Comparison of ENCODE assay signal across 8 cellular contexts in the genomic region with DNA sequence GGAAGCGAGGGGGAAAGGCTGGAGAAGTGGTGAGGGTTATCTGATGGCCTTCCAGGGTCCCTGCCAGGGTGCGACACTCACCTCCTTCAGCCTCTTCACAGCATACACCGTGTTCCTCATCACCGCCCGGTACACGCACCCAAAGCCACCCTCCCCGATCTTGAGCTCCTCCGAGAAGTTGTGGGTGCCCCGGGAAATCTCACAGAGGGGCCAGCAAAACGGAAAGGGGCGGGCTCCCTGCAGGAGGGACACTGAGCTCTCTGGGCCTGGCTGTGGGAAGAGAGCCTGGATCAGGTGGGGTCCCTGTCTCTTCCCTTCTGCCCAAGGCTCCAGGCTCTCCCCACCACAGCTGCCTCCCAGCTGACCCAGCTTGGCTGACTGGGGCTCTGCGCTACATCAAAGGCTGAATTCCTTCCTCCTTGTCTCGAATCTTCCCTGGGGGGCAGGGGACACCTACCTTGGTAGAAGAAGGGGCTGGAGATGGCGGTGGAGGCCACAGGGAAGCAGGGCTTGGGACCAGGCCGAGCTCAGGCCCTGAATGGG. TPM values are rescaled to one million over a fixed set of nuclear protein-coding genes. Genes with fewer than 3 reads are reported as not detected.
DNase-seq lines count a peak whose midpoint lies in the region; ATAC-seq and TF ChIP-seq lines count a peak whose summit lies in the region.

No MANE protein-coding gene starts in this region.

- H3K27ac ChIP-seq in RWPE2 (ENCODE audit: poor library complexity, severe bottlenecking) (peak overlapping the region; percentile 79), epithelial cell of prostate (peak overlapping the region; percentile 79), psoas muscle (peak overlapping the region; percentile 88)

- H3K27me3 ChIP-seq in RWPE2 (ENCODE audit: insufficient read depth, poor library complexity, severe bottlenecking) (no peaks in the 10 kb centered on the region), psoas muscle (ENCODE audit: insufficient read depth in 3 of 3, low read length in 2 of 3) (peaks cover 0 to 18% (median 0%) of the 10 kb centered on the region in 3 donors)

- ATAC-seq in RWPE2 (ENCODE audit: low read depth) (no peak), psoas muscle (no peak), GM18873 (IDR thresholded peaks at IDR 0.05; ENCODE audit: low FRiP score, unreplicated experiment) (no peak), GM21786 (IDR thresholded peaks at IDR 0.05; ENCODE audit: unreplicated experiment) (no peak)

- TF ChIP-seq CTCF in RWPE2 (IDR thresholded peaks at IDR 0.05; ENCODE audit: poor library complexity, severe bottlenecking) (no peak), psoas muscle (IDR thresholded peaks at IDR 0.05) (no peak)

- 75 to 81% methylated on average over 15 of the region's 15 CpGs; no CpG with 5 or more reads in 1 of the 3 donors for WGBS in psoas muscle, 3 donors

- H3K4me1 ChIP-seq in RWPE2 (ENCODE audit: insufficient read depth, poor library complexity, severe bottlenecking) = no peaks in the 10 kb centered on the region
- peaks cover 6% of the 10 kb centered on the region for H3K4me1 ChIP-seq in psoas muscle

- H3K9me3 ChIP-seq in RWPE2 (ENCODE audit: severe bottlenecking) (no peaks in the 10 kb centered on the region), psoas muscle (no peaks in the 10 kb centered on the region)

- DNase-seq in RWPE2 (ENCODE audit: low spot score) = no peak
- DNase-seq in epithelial cell of prostate (ENCODE audit: low read depth, low spot score) = no peak
- DNase-seq in psoas muscle = no peak
- no peak for DNase-seq in DMS114 treated with DMSO at 0.1 percent for 48 hours (lab: John Stamatoyannopoulos, UW; ENCODE audit: unreplicated experiment)
- no peak for DNase-seq in NCI-H2196 treated with DMSO at 0.1 percent for 48 hours (lab: John Stamatoyannopoulos, UW; ENCODE audit: unreplicated experiment)

- intact Hi-C loops in psoas muscle (cut with DNase I) = no loop called here

- H3K4me3 ChIP-seq in GM08714 (ENCODE audit: low read length) (peak overlapping the region; percentile 81), RWPE2 (ENCODE audit: severe bottlenecking) (peak overlapping the region; percentile 79), psoas muscle (peak overlapping the region; percentile 74)

- H3K36me3 ChIP-seq in RWPE2 (ENCODE audit: low read depth) (peaks cover 32% of the 10 kb centered on the region), psoas muscle (ENCODE audit: insufficient read depth in 1 of 2, low read depth in 1 of 2) (peaks cover 0 to 21% of the 10 kb centered on the region in 2 donors)

RNA-seq across cellular contexts. Expression of a gene that starts 1.1 kb away (rescaled TPM):
- total RNA-seq in psoas muscle = 100 to 1,000 TPM in 2 of 4 donors, 10 to 100 TPM in 2; 56.1 to 158 (median 101) TPM
- polyA plus RNA-seq in psoas muscle = 100 to 1,000 TPM; 127 to 368 (median 202) TPM

RNA-seq across cellular contexts. Expression of a gene that starts 46.0 kb away (rescaled TPM):
- 1 to 10 TPM; 3.2 to 7.8 (median 6.8) TPM for total RNA-seq in psoas muscle
- 1 to 10 TPM; 2.2 to 6.7 (median 5.2) TPM for polyA plus RNA-seq in psoas muscle

RNA-seq across cellular contexts. Expression of a gene that starts 47.0 kb away (rescaled TPM):
- 10 to 100 TPM; 29.8 to 50.1 (median 40.0) TPM for total RNA-seq in psoas muscle
- polyA plus RNA-seq in psoas muscle = 10 to 100 TPM; 15.1 to 46.5 (median 25.8) TPM
